In the genomic region with DNA sequence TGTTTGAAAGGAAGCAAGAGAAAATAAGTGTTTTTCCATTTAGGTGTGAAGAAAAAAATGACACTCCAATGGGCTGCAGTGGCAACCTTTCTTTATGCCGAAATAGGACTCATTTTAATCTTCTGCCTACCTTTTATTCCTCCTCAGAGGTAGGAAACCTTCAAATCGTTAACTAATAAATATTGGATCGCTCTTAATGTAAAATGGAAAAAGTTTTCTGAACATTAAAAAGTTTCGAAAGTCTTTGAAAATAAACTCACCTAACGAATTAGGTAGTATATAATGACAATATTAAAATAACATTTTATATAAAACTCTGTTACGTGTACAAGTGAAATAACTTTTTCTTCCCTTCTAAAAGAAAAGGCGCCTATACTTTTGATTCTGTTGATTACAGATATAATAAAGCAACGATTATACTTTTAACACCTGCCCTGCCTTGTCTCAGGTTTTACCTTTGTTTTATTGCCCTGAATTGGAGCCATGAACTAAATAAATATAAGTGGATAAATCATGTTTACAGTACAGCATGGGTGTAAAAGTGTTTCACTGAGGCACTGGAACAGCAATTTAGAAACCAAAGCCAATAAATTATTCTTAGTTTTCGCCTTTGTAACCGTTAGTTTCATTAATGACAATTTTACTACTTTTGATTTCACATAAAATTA, we compare ENCODE assay signal across 8 cellular contexts. TPM values are rescaled to one million over a fixed set of nuclear protein-coding genes. Genes with fewer than 3 reads are reported as not detected.
DNase-seq lines count a peak whose midpoint lies in the region; ATAC-seq and TF ChIP-seq lines count a peak whose summit lies in the region.

No MANE protein-coding gene starts in this region.

- no peak for DNase-seq in AG04449 (ENCODE audit: low read depth, low spot score)
- DNase-seq in IMR-90 = no peak
- no peak for DNase-seq in central memory CD8-positive, alpha-beta T cell (ENCODE audit: low spot score in 2 of 2)
- DNase-seq in omental fat pad (ENCODE audit: low spot score) = no peak
- DNase-seq in NCI-H146 treated with DMSO at 0.1 percent for 48 hours (lab: John Stamatoyannopoulos, UW; ENCODE audit: unreplicated experiment) = no peak

- peak overlapping the region; percentile 75 for H2BK120ac ChIP-seq in IMR-90 (ENCODE audit: low read depth, low read length)

- peaks cover 6% of the 10 kb centered on the region for H3K36me3 Mint-ChIP-seq in central memory CD8-positive, alpha-beta T cell (ENCODE audit: insufficient read depth)

- no CpG with 5 or more reads among the region's 10 CpGs for WGBS in IMR-90 (ENCODE audit: extremely low coverage in 2 of 2, insufficient read length in 1 of 2), 2 experiments

- peak overlapping the region; percentile 74 for H3K4me3 ChIP-seq in AG04449 (ENCODE audit: low read depth, low read length)
- H3K4me3 ChIP-seq in IMR-90 (ENCODE audit: insufficient read depth, low read depth, low read length) = peak overlapping the region; percentile 93
- peak overlapping the region; percentile 93 for H3K4me3 ChIP-seq in muscle layer of colon (ENCODE audit: low read depth in 1 of 2, low read length in 2 of 2)

- peak overlapping the region; percentile 60 for H3K56ac ChIP-seq in IMR-90 (ENCODE audit: extremely low read depth, insufficient read depth, low read length)

- no peak for TF ChIP-seq RAD21 in IMR-90 (IDR thresholded peaks at IDR 0.05; ENCODE audit: low read length)

- H3K9me3 ChIP-seq in IMR-90 (ENCODE audit: control insufficient read depth, insufficient read depth, low read length) (no peaks in the 10 kb centered on the region), muscle layer of colon (ENCODE audit: low read length) (no peaks in the 10 kb centered on the region)

- peak overlapping the region; percentile 96 for H3K4ac ChIP-seq in IMR-90 (ENCODE audit: low read depth, low read length)

- dilution Hi-C loops in IMR-90 (cut with HindIII; ENCODE audit: low sequenced_read_pairs, unreplicated experiment) = no loop called here

- H4K20me1 ChIP-seq in IMR-90 (ENCODE audit: insufficient read depth, low read length) = no peaks in the 10 kb centered on the region

- POLR2A ChIA-PET in AG04449 (lab: Yijun Ruan, JAX) = interaction anchor here (0.6 kb wide), 1 partner anchor 679 kb away, joined by 3 read pairs; no protein-coding TSS in a partner anchor
- POLR2A ChIA-PET in IMR-90 (lab: Charles Lee; ENCODE audit: unreplicated experiment) = no interaction called here

- H3K79me1 ChIP-seq in IMR-90 (ENCODE audit: low read depth in 1 of 2, low read length in 2 of 2) = peaks cover 16 to 38% of the 10 kb centered on the region in 2 experiments

- peak overlapping the region; percentile 99 for H2AK9ac ChIP-seq in IMR-90 (replicated peaks; ENCODE audit: low read depth, low read length, poor library complexity)

- H3K27ac ChIP-seq in IMR-90 (ENCODE audit: insufficient read depth, low read length) (peak overlapping the region; percentile 74), muscle layer of colon (ENCODE audit: low read depth, low read length) (peak overlapping the region; percentile 98)

- peak overlapping the region; percentile 18; the same call in 1 of the 2 replicates for H3K18ac ChIP-seq in IMR-90 (ENCODE audit: low read depth, low read length)

- peak overlapping the region; percentile 79 for H3K4me3 Mint-ChIP-seq in central memory CD8-positive, alpha-beta T cell

- TF ChIP-seq POLR2A in IMR-90 (IDR thresholded peaks at IDR 0.05; ENCODE audit: low read depth, low read length) = no peak

- H2AK5ac ChIP-seq in IMR-90 (ENCODE audit: low read depth, low read length) = peak overlapping the region; percentile 35; the same call in 1 of the 2 replicates

- H3K9me1 ChIP-seq in IMR-90 (ENCODE audit: insufficient read depth, low read length) = no peaks in the 10 kb centered on the region

- no TSS peak for BruUV-seq in IMR-90 (replicated peaks; lab: Mats Ljungman, UMichigan)

- no peaks in the 10 kb centered on the region for H3K27me3 ChIP-seq in IMR-90 (ENCODE audit: control insufficient read depth, insufficient read depth, low read length)
- H3K27me3 ChIP-seq in muscle layer of colon (ENCODE audit: control insufficient read depth in 1 of 2, insufficient read depth in 2 of 2, low read length in 2 of 2) = no peaks in the 10 kb centered on the region

- no peaks in the 10 kb centered on the region for H3K27me3 Mint-ChIP-seq in central memory CD8-positive, alpha-beta T cell

- H4K91ac ChIP-seq in IMR-90 (ENCODE audit: insufficient read depth, low read depth, low read length) = peak overlapping the region; percentile 38; the same call in 1 of the 2 replicates

- peak overlapping the region; percentile 14; the same call in 1 of the 2 replicates for H4K5ac ChIP-seq in IMR-90 (ENCODE audit: low read depth, low read length)

- TF ChIP-seq CTCF in AG04449 (IDR thresholded peaks at IDR 0.05; ENCODE audit: insufficient read depth, low read length, missing control alignments) = no peak
- TF ChIP-seq CTCF in IMR-90 (conservative IDR thresholded peaks at IDR 0.05; ENCODE audit: low read depth, low read length) = no peak
- no peak for TF ChIP-seq CTCF in omental fat pad (IDR thresholded peaks at IDR 0.05)

- H3K36me3 ChIP-seq in IMR-90 (ENCODE audit: control insufficient read depth, insufficient read depth, low read length) (peaks cover 7% of the 10 kb centered on the region; the same call in 1 of the 2 replicates), muscle layer of colon (ENCODE audit: insufficient read depth, low read length) (peaks cover 10% of the 10 kb centered on the region)

- H3K27ac Mint-ChIP-seq in central memory CD8-positive, alpha-beta T cell (ENCODE audit: low read depth) = peak overlapping the region; percentile 36

- peak overlapping the region; percentile 34; the same call in 1 of the 2 replicates for H2BK20ac ChIP-seq in IMR-90 (ENCODE audit: low read depth, low read length)

- in situ Hi-C loops in IMR-90 (cut with MboI; ENCODE audit: low sequenced_read_pairs) = no loop called here

- H3K4me1 ChIP-seq in IMR-90 (ENCODE audit: control insufficient read depth, insufficient read depth, low read length) = no peaks in the 10 kb centered on the region
- peaks cover 13% of the 10 kb centered on the region for H3K4me1 ChIP-seq in muscle layer of colon (ENCODE audit: insufficient read depth, low read length)

- intact Hi-C loops in IMR-90 (cut with micrococcal nuclease) = loop anchor here (5.0 kb wide), 3 partner anchors 119 to 161 kb away; a partner anchor contains a TSS

- H4K8ac ChIP-seq in IMR-90 (ENCODE audit: low read depth in 2 of 2, low read length in 2 of 2) = peak overlapping the region; percentile 85 to 100

- peak overlapping the region; percentile 81 for H3K4me2 ChIP-seq in IMR-90 (ENCODE audit: low read depth, low read length)

- peak overlapping the region; percentile 96 for H2AFZ ChIP-seq in IMR-90 (replicated peaks; ENCODE audit: low read length, poor library complexity)

- CTCF ChIA-PET in AG04449 (lab: Yijun Ruan, JAX) (interaction anchor here (0.9 to 1.7 kb wide), 3 partner anchors 14 to 145 kb away, joined by 3 to 6 read pairs (median 3); no protein-coding TSS in a partner anchor), IMR-90 (lab: Yijun Ruan, JAX) (interaction anchor here (1.0 kb wide), 1 partner anchor 13 kb away, joined by 11 read pairs; no protein-coding TSS in a partner anchor)

- ATAC-seq in IMR-90 (ENCODE audit: low read depth) = no peak
- no peak for ATAC-seq in central memory CD8-positive, alpha-beta T cell (replicated peaks; ENCODE audit: extremely low read depth, poor library complexity, severe bottlenecking)
- ATAC-seq in GM19463 (IDR thresholded peaks at IDR 0.05; ENCODE audit: unreplicated experiment) = no peak
- no peak for ATAC-seq in GM18909 (IDR thresholded peaks at IDR 0.05; ENCODE audit: poor library complexity, unreplicated experiment)
- no peak for ATAC-seq in omental fat pad (ENCODE audit: low FRiP score)

- no peak overlapping the region; the same call in 2 of the 3 replicates for H2BK15ac ChIP-seq in IMR-90 (ENCODE audit: low read depth, low read length)

- H3K14ac ChIP-seq in IMR-90 (replicated peaks; ENCODE audit: low read depth, low read length) = peak overlapping the region; percentile 97

- peaks cover 18% of the 10 kb centered on the region for H3K4me1 Mint-ChIP-seq in central memory CD8-positive, alpha-beta T cell

- no peaks in the 10 kb centered on the region for H3K9me3 Mint-ChIP-seq in central memory CD8-positive, alpha-beta T cell

- peak overlapping the region; percentile 63 for H2BK5ac ChIP-seq in IMR-90 (ENCODE audit: low read depth, low read length, poor library complexity, severe bottlenecking)

- H3K23ac ChIP-seq in IMR-90 (ENCODE audit: low read depth, low read length) = peak overlapping the region; percentile 95

- H3K9ac ChIP-seq in IMR-90 (ENCODE audit: low read depth, low read length) (peak overlapping the region; percentile 95), muscle layer of colon (ENCODE audit: low read length) (peak overlapping the region; percentile 69)

TF ChIP-seq in IMR-90, 13 proteins besides CTCF, POLR2A, EP300 and RAD21 (continues in another document):
- TF ChIP-seq SMC3 (IDR thresholded peaks at IDR 0.05; ENCODE audit: low read depth, low read length) = no peak
- TF ChIP-seq MAFK (IDR thresholded peaks at IDR 0.05; ENCODE audit: low read depth, low read length) = no peak
- TF ChIP-seq RCOR1 (IDR thresholded peaks at IDR 0.05; ENCODE audit: insufficient replicate concordance, low read length) = no peak

RNA-seq across cellular contexts. Expression of a gene that starts 0.8 kb away (rescaled TPM):
- total RNA-seq in IMR-90 (2012; rRNA removed) = 33.0 and 119 TPM in 2 replicates
- 21.1 and 35.1 TPM in 2 replicates for polyA plus RNA-seq in IMR-90 (2012; rRNA removed)
- 8.4 and 16.4 TPM in 2 replicates for polyA plus RNA-seq in IMR-90 (2012; cell fraction: cytosol; rRNA removed)
- polyA plus RNA-seq in IMR-90 (2012; cell fraction: nucleus; rRNA removed; ENCODE audit: low replicate concordance) = 4.4 and 18.7 TPM in 2 replicates
- total RNA-seq in omental fat pad = 100 to 1,000 TPM in 3 of 4 donors, 10 to 100 TPM in 1; 95.8 to 154 (median 121) TPM

RNA-seq across cellular contexts. Expression of a gene that starts 17.1 kb away (rescaled TPM):
- total RNA-seq in IMR-90 (2012; rRNA removed) (6.6 and 8.6 TPM in 2 replicates), omental fat pad (1 to 10 TPM; 3.5 to 9.0 (median 4.8) TPM)
- polyA plus RNA-seq in IMR-90 (2012; rRNA removed) = 3.3 and 4.2 TPM in 2 replicates
- polyA plus RNA-seq in IMR-90 (2012; cell fraction: cytosol; rRNA removed) = 1.5 and 1.8 TPM in 2 replicates
- 1.5 and 4.9 TPM in 2 replicates for polyA plus RNA-seq in IMR-90 (2012; cell fraction: nucleus; rRNA removed; ENCODE audit: low replicate concordance)

RNA-seq across cellular contexts. Expression of a gene that starts 17.1 kb away (rescaled TPM):
- total RNA-seq in IMR-90 (2012; rRNA removed) = 27.4 and 35.8 TPM in 2 replicates
- polyA plus RNA-seq in IMR-90 (2012; rRNA removed) = 15.7 and 18.5 TPM in 2 replicates
- 5.4 and 6.0 TPM in 2 replicates for polyA plus RNA-seq in IMR-90 (2012; cell fraction: cytosol; rRNA removed)
- polyA plus RNA-seq in IMR-90 (2012; cell fraction: nucleus; rRNA removed; ENCODE audit: low replicate concordance) = 4.2 and 21.9 TPM in 2 replicates
- 10 to 100 TPM; 34.8 to 74.1 (median 41.2) TPM for total RNA-seq in omental fat pad
